In the genomic region with DNA sequence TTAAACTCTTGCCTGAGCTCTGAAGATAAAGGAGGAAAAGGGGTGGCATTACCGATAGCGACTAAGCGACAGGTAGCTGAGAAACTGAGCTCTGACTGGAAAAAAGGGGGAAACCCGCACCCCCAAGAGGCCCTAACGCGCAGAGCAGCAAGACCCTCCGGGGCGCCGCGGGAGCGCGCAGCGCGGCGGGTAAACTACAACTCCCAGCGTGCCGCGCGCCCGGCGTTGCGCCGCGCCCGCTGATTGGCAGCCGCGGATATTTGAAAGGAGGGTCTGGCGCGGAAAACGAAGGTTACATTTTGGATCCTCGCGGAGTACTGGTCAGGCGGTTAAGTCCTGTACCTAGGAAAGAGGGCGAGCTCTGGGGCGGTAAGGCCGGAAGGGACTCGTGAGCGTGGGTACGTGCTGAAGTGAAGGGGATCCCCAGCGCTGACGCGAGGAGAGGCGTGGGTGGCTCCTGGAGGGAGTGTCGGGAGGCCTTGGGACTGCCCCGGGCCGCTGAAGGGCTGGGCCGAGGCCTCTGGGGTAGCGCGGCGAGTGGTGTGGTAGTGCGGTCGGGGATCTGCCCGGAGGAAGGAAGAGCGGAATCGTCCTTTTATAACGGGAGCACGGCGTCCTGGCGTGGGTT, we compare ENCODE assay signal across 8 cellular contexts. TPM values are rescaled to one million over a fixed set of nuclear protein-coding genes. Genes with fewer than 3 reads are reported as not detected.
A peak's percentile ranks its signal among the peaks of the same experiment; 100 is the strongest.
DNase-seq lines count a peak whose midpoint lies in the region; ATAC-seq and TF ChIP-seq lines count a peak whose summit lies in the region.

Gene ESPL1, plus strand, starts transcription at position 291 of the 628 bp plus-strand sequence. CDS start 468 bp downstream, outside the sequence.

- no peaks in the 10 kb centered on the region for H3K36me3 Mint-ChIP-seq in central memory CD8-positive, alpha-beta T cell (ENCODE audit: insufficient read depth)

- no peaks in the 10 kb centered on the region for H3K27me3 Mint-ChIP-seq in central memory CD8-positive, alpha-beta T cell

- H3K9me3 Mint-ChIP-seq in central memory CD8-positive, alpha-beta T cell: no peaks in the 10 kb centered on the region

- H3K27ac Mint-ChIP-seq in central memory CD8-positive, alpha-beta T cell (ENCODE audit: low read depth): peak within 1 kb of the TSS; percentile 96

- TF ChIP-seq CTCF in kidney epithelial cell (IDR thresholded peaks at IDR 0.05; ENCODE audit: insufficient read depth, low read length, poor library complexity, severe bottlenecking): peak; percentile 25

- H3K27me3 ChIP-seq in kidney epithelial cell (ENCODE audit: control insufficient read depth, insufficient read depth, low read length): no peaks in the 10 kb centered on the region

- peak; percentile 86 for ATAC-seq in GM18861 (IDR thresholded peaks at IDR 0.05; ENCODE audit: unreplicated experiment)
- ATAC-seq in HG03066 (IDR thresholded peaks at IDR 0.05; ENCODE audit: low read depth, unreplicated experiment): peak; percentile 75
- peak; percentile 85 for ATAC-seq in central memory CD8-positive, alpha-beta T cell (replicated peaks; ENCODE audit: extremely low read depth, poor library complexity, severe bottlenecking)

- no peaks in the 10 kb centered on the region for H3K36me3 ChIP-seq in kidney epithelial cell (ENCODE audit: control insufficient read depth, insufficient read depth, low read length)

- peaks cover 18% of the 10 kb centered on the region for H3K4me1 Mint-ChIP-seq in central memory CD8-positive, alpha-beta T cell

- DNase-seq in AG08396 (ENCODE audit: low spot score) (peak; percentile 92), NCI-H226 (peak; percentile 83), kidney epithelial cell (ENCODE audit: low read depth) (peak; percentile 23)
- peak; percentile 57 to 75 (median 64) for DNase-seq in activated CD4-positive, CD25-positive, alpha-beta regulatory T cell (lab: John Stamatoyannopoulos, UW)
- peak; percentile 66 to 71 for DNase-seq in central memory CD8-positive, alpha-beta T cell (ENCODE audit: low spot score in 2 of 2)
- DNase-seq in stimulated activated CD4-positive, alpha-beta T cell treated with anti-CD3 and anti-CD28 coated beads, Interleukin-1b, Interleukin-23, amount 100 ng/mL, for 4 hours (ENCODE audit: low read depth in 2 of 2): peak; percentile 67 to 73

- peak within 1 kb of the TSS; percentile 79 for H3K4me3 ChIP-seq in kidney epithelial cell (ENCODE audit: low read depth, low read length)

- H3K4me3 Mint-ChIP-seq in central memory CD8-positive, alpha-beta T cell: peak within 1 kb of the TSS; percentile 99

RNA-seq across cellular contexts. Expression of gene ESPL1, which starts in this region (rescaled TPM):
- 2.2 and 4.0 TPM in 2 replicates for total RNA-seq in kidney epithelial cell

Comparison
In these comparisons a context has a peak if more than half of its experiments do, and no peak if none do; other contexts are left out.
1. Peak in every context shown above with its lines: DNase-seq, ATAC-seq and H3K4me3 ChIP-seq.
2. DNase-seq: peak in every context shown above with its lines; median percentile 92 in AG08396; 83 in NCI-H226; 70 in stimulated activated CD4-positive, alpha-beta T cell treated with anti-CD3 and anti-CD28 coated beads, Interleukin-1b, Interleukin-23, amount 100 ng/mL, for 4 hours; 68 in central memory CD8-positive, alpha-beta T cell; 64 in activated CD4-positive, CD25-positive, alpha-beta regulatory T cell; 23 in kidney epithelial cell.